12 cellular contexts compared by ENCODE assay signal in the genomic region with DNA sequence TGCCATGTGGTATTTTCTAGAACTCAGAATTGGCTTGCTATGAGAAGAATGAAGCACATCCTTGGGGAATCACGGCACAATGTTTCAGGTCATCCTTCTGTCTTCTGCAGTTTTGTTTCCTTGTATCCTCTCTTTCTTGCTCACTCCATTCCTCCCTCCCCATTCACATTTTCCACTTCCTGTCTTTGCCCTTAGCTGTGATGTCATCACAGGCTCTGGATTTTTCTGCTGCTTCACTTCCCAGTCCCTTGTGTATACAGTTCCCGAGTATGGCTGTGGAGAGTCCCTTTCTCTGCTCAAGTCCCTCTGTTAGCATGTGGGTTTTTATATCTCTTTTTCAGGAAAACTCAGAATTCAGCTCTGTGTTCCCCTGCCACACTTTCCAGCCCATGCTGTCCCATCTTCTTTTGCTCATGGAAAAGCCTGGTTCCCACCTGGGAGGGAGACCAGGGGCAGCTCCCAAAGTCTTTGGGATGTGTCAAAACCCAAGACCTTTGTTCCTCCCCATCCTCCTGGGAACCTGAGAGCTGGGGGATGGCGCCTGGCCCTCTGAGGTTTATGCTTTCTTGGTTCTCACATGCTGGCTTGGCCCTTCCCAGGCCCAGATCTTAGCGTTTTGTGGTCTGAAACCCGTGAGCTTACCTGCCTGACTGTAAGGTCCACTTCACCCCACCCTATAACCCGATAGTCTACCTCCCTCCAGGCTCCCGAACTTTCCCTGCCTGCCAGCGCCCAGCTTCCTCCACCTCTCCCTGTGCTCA. TPM values are rescaled to one million over a fixed set of nuclear protein-coding genes. Genes with fewer than 3 reads are reported as not detected.
DNase-seq lines count a peak whose midpoint lies in the region; ATAC-seq and TF ChIP-seq lines count a peak whose summit lies in the region.
"Had no signal": no experiment of that assay in that cellular context is flagged by ENCODE, and none has a peak within 500 bp of the region (broad histone marks: within the 10 kb centered on the region; RNA-seq: fewer than 3 reads in every experiment).

No MANE protein-coding gene starts in this region.

- H3K9me3 ChIP-seq in PC-3 (ENCODE audit: low read length) (no peaks in the 10 kb centered on the region), tibial artery (no peaks in the 10 kb centered on the region)

- H3K27me3 Mint-ChIP-seq in activated CD4-positive, alpha-beta T cell treated with anti-CD3 and anti-CD28 coated beads, Interleukin-2, amount 10 ng/mL, durations not matched to agents 24 days and 14 days = peaks cover 17% of the 10 kb centered on the region
- peaks cover 84% of the 10 kb centered on the region for H3K27me3 Mint-ChIP-seq in activated CD4-positive, alpha-beta T cell treated with anti-CD3 and anti-CD28 coated beads, Interleukin-2, amount 10 ng/mL, durations not matched to agents 7 days and 5 days
- H3K27me3 Mint-ChIP-seq in HFFc6 (ENCODE audit: insufficient read depth) (no peaks in the 10 kb centered on the region; the same call in none of the 2 replicates), chondrocyte (ENCODE audit: low read depth) (no peaks in the 10 kb centered on the region), osteocyte (ENCODE audit: unreplicated experiment) (no peaks in the 10 kb centered on the region)

- DNase-seq in activated CD4-positive, alpha-beta T cell treated with anti-CD3 and anti-CD28 coated beads, Interleukin-2, amount 10 ng/mL, durations not matched to agents 24 days and 14 days = no peak
- DNase-seq in activated CD4-positive, alpha-beta T cell treated with anti-CD3 and anti-CD28 coated beads, Interleukin-2, amount 10 ng/mL, durations not matched to agents 7 days and 5 days = no peak
- DNase-seq in HFFc6 = no peak
- no peak for DNase-seq in chondrocyte (ENCODE audit: low spot score)
- DNase-seq in osteocyte (ENCODE audit: extremely low spot score, unreplicated experiment) = no peak
- DNase-seq in PC-3 = no peak
- DNase-seq in tibial artery = no peak
- DNase-seq in NCI-H2227 (lab: John Stamatoyannopoulos, UW; ENCODE audit: unreplicated experiment) = no peak
- DNase-seq: cortex of kidney, DND-41, foreskin keratinocyte had no signal

- no peaks in the 10 kb centered on the region for H3F3A ChIP-seq in PC-3 (ENCODE audit: low read length, unreplicated experiment)

- no peak overlapping the region for H2AFZ ChIP-seq in PC-3 (ENCODE audit: low read length)

- no peaks in the 10 kb centered on the region for H3K36me3 ChIP-seq in PC-3 (ENCODE audit: low read depth, low read length)
- H3K36me3 ChIP-seq in tibial artery = no peaks in the 10 kb centered on the region

- no peaks in the 10 kb centered on the region for H3K9me3 Mint-ChIP-seq in activated CD4-positive, alpha-beta T cell treated with anti-CD3 and anti-CD28 coated beads, Interleukin-2, amount 10 ng/mL, durations not matched to agents 24 days and 14 days
- H3K9me3 Mint-ChIP-seq in activated CD4-positive, alpha-beta T cell treated with anti-CD3 and anti-CD28 coated beads, Interleukin-2, amount 10 ng/mL, durations not matched to agents 7 days and 5 days = no peaks in the 10 kb centered on the region
- H3K9me3 Mint-ChIP-seq in HFFc6 = no peaks in the 10 kb centered on the region
- no peaks in the 10 kb centered on the region for H3K9me3 Mint-ChIP-seq in chondrocyte (ENCODE audit: low read depth)
- H3K9me3 Mint-ChIP-seq in osteocyte (ENCODE audit: unreplicated experiment) = no peaks in the 10 kb centered on the region

- H3K9me2 ChIP-seq in PC-3 (replicated peaks; ENCODE audit: low read length) = no peaks in the 10 kb centered on the region

- TF ChIP-seq CTCF in HFFc6 (IDR thresholded peaks at IDR 0.05) = no peak
- no peak for TF ChIP-seq CTCF in chondrocyte (IDR thresholded peaks at IDR 0.05)
- no peak for TF ChIP-seq CTCF in osteocyte (IDR thresholded peaks at IDR 0.05)
- no peak for TF ChIP-seq CTCF in PC-3 (conservative IDR thresholded peaks at IDR 0.05; ENCODE audit: low read depth, low read length)
- TF ChIP-seq CTCF in tibial artery (IDR thresholded peaks at IDR 0.05) = no peak

- ATAC-seq in PC-3 = no peak
- ATAC-seq: foreskin keratinocyte had no signal

- peaks cover 7% of the 10 kb centered on the region for H3K27me3 ChIP-seq in PC-3 (ENCODE audit: low read length)
- peaks cover 0 to 10% of the 10 kb centered on the region in 2 donors for H3K27me3 ChIP-seq in tibial artery

- CTCF ChIA-PET in activated CD4-positive, alpha-beta T cell treated with anti-CD3 and anti-CD28 coated beads, Interleukin-2, amount 10 ng/mL, durations not matched to agents 7 days and 5 days (lab: Charles Lee) = interaction anchor here (1.1 to 15.9 kb wide), 2 partner anchors 13 to 176 kb away, joined by 3 to 238 read pairs; no protein-coding TSS in a partner anchor
- CTCF ChIA-PET in PC-3 (lab: Charles Lee) = no interaction called here

- H3K27ac ChIP-seq in PC-3 (ENCODE audit: low read length) = no peak overlapping the region
- no peak overlapping the region for H3K27ac ChIP-seq in tibial artery
- H3K27ac ChIP-seq: foreskin keratinocyte, HL-60 had no signal

- POLR2A ChIA-PET in activated CD4-positive, alpha-beta T cell treated with anti-CD3 and anti-CD28 coated beads, Interleukin-2, amount 10 ng/mL, durations not matched to agents 7 days and 5 days (lab: Charles Lee) = no interaction called here
- POLR2A ChIA-PET in PC-3 (lab: Charles Lee; ENCODE audit: unreplicated experiment) = no interaction called here

- no peaks in the 10 kb centered on the region; the same call in 1 of the 2 replicates for H3K4me1 ChIP-seq in PC-3 (ENCODE audit: insufficient read depth, low read length)
- peaks cover 0 to 10% (median 6%) of the 10 kb centered on the region in 4 donors for H3K4me1 ChIP-seq in tibial artery

- intact Hi-C loops in activated CD4-positive, alpha-beta T cell treated with anti-CD3 and anti-CD28 coated beads, Interleukin-2, amount 10 ng/mL, durations not matched to agents 24 days and 14 days (cut with micrococcal nuclease) = no loop called here
- intact Hi-C loops in PC-3 (cut with micrococcal nuclease) = no loop called here
- intact Hi-C loops in tibial artery (cut with DNase I; ENCODE audit: low total_unique reads) = no loop called here

- peaks cover 58% of the 10 kb centered on the region for H3K4me1 Mint-ChIP-seq in activated CD4-positive, alpha-beta T cell treated with anti-CD3 and anti-CD28 coated beads, Interleukin-2, amount 10 ng/mL, durations not matched to agents 24 days and 14 days
- peaks cover 23% of the 10 kb centered on the region for H3K4me1 Mint-ChIP-seq in activated CD4-positive, alpha-beta T cell treated with anti-CD3 and anti-CD28 coated beads, Interleukin-2, amount 10 ng/mL, durations not matched to agents 7 days and 5 days
- H3K4me1 Mint-ChIP-seq in HFFc6 (ENCODE audit: low read depth) (peaks cover 44% of the 10 kb centered on the region), chondrocyte (ENCODE audit: low read depth) (peaks cover 40% of the 10 kb centered on the region), osteocyte (ENCODE audit: unreplicated experiment) (peaks cover 41% of the 10 kb centered on the region)

- H3K4me2 ChIP-seq in PC-3 (ENCODE audit: low read length) = no peak overlapping the region

- no peaks in the 10 kb centered on the region for H3K36me3 Mint-ChIP-seq in activated CD4-positive, alpha-beta T cell treated with anti-CD3 and anti-CD28 coated beads, Interleukin-2, amount 10 ng/mL, durations not matched to agents 24 days and 14 days (ENCODE audit: low read depth)
- H3K36me3 Mint-ChIP-seq in activated CD4-positive, alpha-beta T cell treated with anti-CD3 and anti-CD28 coated beads, Interleukin-2, amount 10 ng/mL, durations not matched to agents 7 days and 5 days (ENCODE audit: low read depth) = no peaks in the 10 kb centered on the region
- H3K36me3 Mint-ChIP-seq in HFFc6 (ENCODE audit: low read depth) = no peaks in the 10 kb centered on the region
- H3K36me3 Mint-ChIP-seq in chondrocyte (ENCODE audit: low read depth) = no peaks in the 10 kb centered on the region
- no peaks in the 10 kb centered on the region for H3K36me3 Mint-ChIP-seq in osteocyte (ENCODE audit: unreplicated experiment)

- H3K4me3 ChIP-seq in PC-3 (ENCODE audit: low read length) = no peak overlapping the region
- no peak overlapping the region for H3K4me3 ChIP-seq in tibial artery

- no TSS peak for BruUV-seq in PC-3 (replicated peaks; lab: Mats Ljungman, UMichigan)

- H4K20me1 ChIP-seq in PC-3 (ENCODE audit: low read length) = no peaks in the 10 kb centered on the region

- peak overlapping the region; percentile 32 for H3K27ac Mint-ChIP-seq in activated CD4-positive, alpha-beta T cell treated with anti-CD3 and anti-CD28 coated beads, Interleukin-2, amount 10 ng/mL, durations not matched to agents 24 days and 14 days
- no peak overlapping the region for H3K27ac Mint-ChIP-seq in activated CD4-positive, alpha-beta T cell treated with anti-CD3 and anti-CD28 coated beads, Interleukin-2, amount 10 ng/mL, durations not matched to agents 7 days and 5 days
- H3K27ac Mint-ChIP-seq in HFFc6 (peak overlapping the region; percentile 17), chondrocyte (ENCODE audit: unreplicated experiment) (peak overlapping the region; percentile 56), osteocyte (ENCODE audit: unreplicated experiment) (peak overlapping the region; percentile 15)

- H3K79me2 ChIP-seq in PC-3 (ENCODE audit: low read length) = no peaks in the 10 kb centered on the region

- no peak overlapping the region for H3K4me3 Mint-ChIP-seq in activated CD4-positive, alpha-beta T cell treated with anti-CD3 and anti-CD28 coated beads, Interleukin-2, amount 10 ng/mL, durations not matched to agents 24 days and 14 days
- no peak overlapping the region for H3K4me3 Mint-ChIP-seq in activated CD4-positive, alpha-beta T cell treated with anti-CD3 and anti-CD28 coated beads, Interleukin-2, amount 10 ng/mL, durations not matched to agents 7 days and 5 days
- no peak overlapping the region for H3K4me3 Mint-ChIP-seq in HFFc6
- no peak overlapping the region for H3K4me3 Mint-ChIP-seq in chondrocyte (ENCODE audit: unreplicated experiment)
- no peak overlapping the region for H3K4me3 Mint-ChIP-seq in osteocyte (ENCODE audit: unreplicated experiment)

- no peak overlapping the region for H3K9ac ChIP-seq in PC-3 (ENCODE audit: low read length)

RNA-seq across cellular contexts. Expression of gene RGS16, which starts 4.8 kb away (rescaled TPM):
- 94.3 and 94.7 TPM in 2 replicates for total RNA-seq in activated CD4-positive, alpha-beta T cell treated with anti-CD3 and anti-CD28 coated beads, Interleukin-2, amount 10 ng/mL, durations not matched to agents 24 days and 14 days
- total RNA-seq in activated CD4-positive, alpha-beta T cell treated with anti-CD3 and anti-CD28 coated beads, Interleukin-2, amount 10 ng/mL, durations not matched to agents 7 days and 5 days = 1 to 10 TPM; 1.9 to 2.0 TPM
- total RNA-seq in HFFc6 (2021; fragmentation: NEBNext Ultra II Directional; extraction: Animal tissue kit (Norgen Biotek cat#: 25700)) = under 1 TPM; 0.31 to 0.59 (median 0.39) TPM
- total RNA-seq in chondrocyte (0.56 to 7.7 TPM (median 7.0 TPM) in 3 replicates), osteocyte (0.48 and 1.1 TPM in 2 replicates), PC-3 (2014; rRNA removed) (0.40 and 1.5 TPM in 2 replicates)

RNA-seq across cellular contexts. Expression of gene RNASEL, which starts 20.0 kb away (rescaled TPM):
- 3.4 and 4.8 TPM in 2 replicates for total RNA-seq in activated CD4-positive, alpha-beta T cell treated with anti-CD3 and anti-CD28 coated beads, Interleukin-2, amount 10 ng/mL, durations not matched to agents 24 days and 14 days
- total RNA-seq in activated CD4-positive, alpha-beta T cell treated with anti-CD3 and anti-CD28 coated beads, Interleukin-2, amount 10 ng/mL, durations not matched to agents 7 days and 5 days = 1 to 10 TPM; 6.7 to 7.3 TPM
- total RNA-seq in HFFc6 (2021; fragmentation: NEBNext Ultra II Directional; extraction: Animal tissue kit (Norgen Biotek cat#: 25700)) = 1 to 10 TPM; 3.6 to 4.1 (median 3.8) TPM
- 3.5 to 5.2 TPM (median 4.0 TPM) in 3 replicates for total RNA-seq in chondrocyte
- 4.2 and 4.5 TPM in 2 replicates for total RNA-seq in osteocyte
- total RNA-seq in PC-3 (2014; rRNA removed) = 1.3 and 2.1 TPM in 2 replicates

Comparison
In these comparisons a context has a peak if more than half of its experiments do, and no peak if none do; other contexts are left out.
1. RNA of gene RGS16, which starts 4.8 kb away (total RNA-seq): 94.3 to 94.7 TPM in activated CD4-positive, alpha-beta T cell treated with anti-CD3 and anti-CD28 coated beads, Interleukin-2, amount 10 ng/mL, durations not matched to agents 24 days and 14 days; 0.56 to 7.7 TPM in chondrocyte, 1.9 to 2.0 TPM in activated CD4-positive, alpha-beta T cell treated with anti-CD3 and anti-CD28 coated beads, Interleukin-2, amount 10 ng/mL, durations not matched to agents 7 days and 5 days, 0.48 to 1.1 TPM in osteocyte, 0.31 to 0.59 TPM in HFFc6 and 0.40 to 1.5 TPM in PC-3; every median in the first group is over 10 times any median in the second.